In genomic region chr2:35408320-35408719, GRCh38 we compare ENCODE assay signal across 34 cellular contexts.
"Had no signal": no experiment of that assay in that cellular context is flagged by ENCODE, and none has a peak within 500 bp of the region (broad histone marks: within the 10 kb centered on the region; RNA-seq: fewer than 3 reads in every experiment).

No MANE protein-coding gene starts in this region.

- H3K27ac Mint-ChIP-seq: activated B cell treated with CpG ODN at 0.5 μM for 24 hours; activated CD4-positive, alpha-beta memory T cell treated with anti-CD3 and anti-CD28 coated beads for 36 hours; activated CD4-positive, alpha-beta T cell treated with anti-CD3 and anti-CD28 coated beads, Interleukin-2, amount 10 ng/mL, durations not matched to agents 24 days and 14 days; activated CD8-positive, alpha-beta T cell treated with anti-CD3 and anti-CD28 coated beads for 36 hours; activated naive CD4-positive, alpha-beta T cell treated with anti-CD3 and anti-CD28 coated beads for 36 hours; activated naive CD4-positive, alpha-beta T cell treated with anti-CD3 and anti-CD28 coated beads, Interleukin-2, amount 50 U/mL, for 72 hours; activated naive CD8-positive, alpha-beta T cell treated with anti-CD3 and anti-CD28 coated beads for 36 hours; activated T-cell treated with anti-CD3 and anti-CD28 coated beads, Interleukin-2, amount 50 U/mL, for 72 hours; activated T-helper 1 cell treated with anti-CD3 and anti-CD28 coated beads, Interleukin-12 subunit alpha, Interleukin-12 subunit beta, Interleukin-2, Interleukin-4 antibody, amounts not matched to agents 30 ng/mL and 10 ng/mL and 1 ng/mL, durations not matched to agents 14 hours and 24 hours and 36 hours; activated T-helper 17 cell treated with anti-CD3 and anti-CD28 coated beads, Interleukin-2, amount 50 U/mL, for 72 hours; T-cell; T-helper 17 cell; T-helper 2 cell treated with Interferon-gamma antibody and Interleukin-4, amounts not matched to agents 5 μg/mL and 100 μg/mL, for 36 hours had no signal

- H3K4me1 ChIP-seq: adrenal gland, body of pancreas, breast epithelium had no signal

- H3K27me3 ChIP-seq: adrenal gland, body of pancreas, brain microvascular endothelial cell, breast epithelium had no signal

- H3K4me1 Mint-ChIP-seq: activated B cell treated with CpG ODN at 0.5 μM for 24 hours; activated CD4-positive, alpha-beta T cell treated with anti-CD3 and anti-CD28 coated beads, Interleukin-2, amount 10 ng/mL, durations not matched to agents 24 days and 14 days; activated naive CD8-positive, alpha-beta T cell treated with anti-CD3 and anti-CD28 coated beads for 36 hours; activated T-helper 17 cell treated with anti-CD3 and anti-CD28 coated beads, Interleukin-2, amount 50 U/mL, for 72 hours; T-cell; T-helper 17 cell had no signal

- H3K27me3 Mint-ChIP-seq: activated B cell treated with CpG ODN at 0.5 μM for 24 hours; activated CD4-positive, alpha-beta memory T cell treated with anti-CD3 and anti-CD28 coated beads for 36 hours; activated CD4-positive, alpha-beta T cell treated with anti-CD3 and anti-CD28 coated beads, Interleukin-2, amount 10 ng/mL, durations not matched to agents 24 days and 14 days; activated CD8-positive, alpha-beta T cell treated with anti-CD3 and anti-CD28 coated beads for 36 hours; activated T-helper 17 cell treated with anti-CD3 and anti-CD28 coated beads, Interleukin-2, amount 50 U/mL, for 72 hours; T-cell had no signal

- H3K4me3 Mint-ChIP-seq: activated B cell treated with CpG ODN at 0.5 μM for 24 hours; activated CD4-positive, alpha-beta memory T cell treated with anti-CD3 and anti-CD28 coated beads for 36 hours; activated CD4-positive, alpha-beta T cell treated with anti-CD3 and anti-CD28 coated beads, Interleukin-2, amount 10 ng/mL, durations not matched to agents 24 days and 14 days; activated CD8-positive, alpha-beta T cell treated with anti-CD3 and anti-CD28 coated beads for 36 hours; activated naive CD4-positive, alpha-beta T cell treated with anti-CD3 and anti-CD28 coated beads for 36 hours; activated naive CD8-positive, alpha-beta T cell treated with anti-CD3 and anti-CD28 coated beads for 36 hours; activated T-cell treated with anti-CD3 and anti-CD28 coated beads, Interleukin-2, amount 50 U/mL, for 4 hours; activated T-cell treated with anti-CD3 and anti-CD28 coated beads, Interleukin-2, amount 50 U/mL, for 72 hours; activated T-helper 1 cell treated with anti-CD3 and anti-CD28 coated beads, Interleukin-12 subunit alpha, Interleukin-12 subunit beta, Interleukin-2, Interleukin-4 antibody, amounts not matched to agents 30 ng/mL and 10 ng/mL and 1 ng/mL, durations not matched to agents 14 hours and 24 hours and 36 hours; activated T-helper 17 cell treated with anti-CD3 and anti-CD28 coated beads, Interleukin-2, amount 50 U/mL, for 72 hours; T-cell; T-helper 17 cell; T-helper 2 cell treated with Interferon-gamma antibody and Interleukin-4, amounts not matched to agents 5 μg/mL and 100 μg/mL, for 36 hours had no signal

- H3K27ac ChIP-seq: adrenal gland, body of pancreas, brain microvascular endothelial cell, breast epithelium, WERI-Rb-1 had no signal

- ATAC-seq: activated CD8-positive, alpha-beta T cell treated with anti-CD3 and anti-CD28 coated beads for 36 hours; activated naive CD4-positive, alpha-beta T cell treated with anti-CD3 and anti-CD28 coated beads, Interleukin-2, amount 50 U/mL, for 72 hours; activated T-cell treated with anti-CD3 and anti-CD28 coated beads, Interleukin-2, amount 50 U/mL, for 4 hours; activated T-cell treated with anti-CD3 and anti-CD28 coated beads, Interleukin-2, amount 50 U/mL, for 72 hours; activated T-helper 17 cell treated with anti-CD3 and anti-CD28 coated beads, Interleukin-2, amount 50 U/mL, for 72 hours; body of pancreas; T-cell; T-helper 17 cell had no signal

- DNase-seq: activated B cell treated with CpG ODN at 0.5 μM for 24 hours; activated CD4-positive, alpha-beta memory T cell treated with anti-CD3 and anti-CD28 coated beads for 36 hours; activated CD4-positive, alpha-beta T cell treated with anti-CD3 and anti-CD28 coated beads for 4 hours; activated CD4-positive, alpha-beta T cell treated with anti-CD3 and anti-CD28 coated beads, Interleukin-2, amount 10 ng/mL, durations not matched to agents 24 days and 14 days; activated CD4-positive, alpha-beta T cell treated with anti-CD3 and anti-CD28 coated beads, Interleukin-2, amount 50 U/mL, for 1 hour; activated CD4-positive, alpha-beta T cell treated with anti-CD3 and anti-CD28 coated beads, Interleukin-2, amount 50 U/mL, for 4 hours; activated CD4-positive, CD25-positive, alpha-beta regulatory T cell treated with anti-CD3 and anti-CD28 coated beads, Interleukin-2, amount 50 U/mL, for 72 hours; activated CD8-positive, alpha-beta memory T cell treated with anti-CD3 and anti-CD28 coated beads, Interleukin-2, amount 50 U/mL, for 4 hours; activated CD8-positive, alpha-beta T cell treated with anti-CD3 and anti-CD28 coated beads for 36 hours; activated effector memory CD4-positive, alpha-beta T cell treated with anti-CD3 and anti-CD28 coated beads, Interleukin-2, amount 50 U/mL, for 16 hours; activated gamma-delta T cell treated with Interleukin-2 at 50 U/mL for 16 hours; activated naive CD4-positive, alpha-beta T cell; activated naive CD4-positive, alpha-beta T cell treated with anti-CD3 and anti-CD28 coated beads for 36 hours; activated naive CD4-positive, alpha-beta T cell treated with anti-CD3 and anti-CD28 coated beads, Interleukin-2, amount 50 U/mL, for 16 hours; activated naive CD8-positive, alpha-beta T cell treated with anti-CD3 and anti-CD28 coated beads for 36 hours; activated T-cell treated with anti-CD3 and anti-CD28 coated beads for 4 hours; activated T-cell treated with anti-CD3 and anti-CD28 coated beads, Interleukin-2, amount 50 U/mL, for 1 hour; activated T-cell treated with anti-CD3 and anti-CD28 coated beads, Interleukin-2, amount 50 U/mL, for 4 hours; activated T-cell treated with anti-CD3 and anti-CD28 coated beads, Interleukin-2, amount 50 U/mL, for 72 hours; adrenal gland; amniotic stem cell; aorta; body of pancreas; brain microvascular endothelial cell; central memory CD4-positive, alpha-beta T cell; T-cell; T-helper 17 cell; T-helper 9 cell; WERI-Rb-1 had no signal

- H3K4me3 ChIP-seq: adrenal gland, body of pancreas, breast epithelium had no signal

- H3K9me3 Mint-ChIP-seq: activated B cell treated with CpG ODN at 0.5 μM for 24 hours; activated CD4-positive, alpha-beta memory T cell treated with anti-CD3 and anti-CD28 coated beads for 36 hours; activated CD4-positive, alpha-beta T cell treated with anti-CD3 and anti-CD28 coated beads, Interleukin-2, amount 10 ng/mL, durations not matched to agents 24 days and 14 days; activated CD8-positive, alpha-beta T cell treated with anti-CD3 and anti-CD28 coated beads for 36 hours; activated naive CD4-positive, alpha-beta T cell treated with anti-CD3 and anti-CD28 coated beads for 36 hours; activated naive CD4-positive, alpha-beta T cell treated with anti-CD3 and anti-CD28 coated beads, Interleukin-2, amount 50 U/mL, for 72 hours; activated naive CD8-positive, alpha-beta T cell treated with anti-CD3 and anti-CD28 coated beads for 36 hours; activated T-cell treated with anti-CD3 and anti-CD28 coated beads, Interleukin-2, amount 50 U/mL, for 4 hours; activated T-cell treated with anti-CD3 and anti-CD28 coated beads, Interleukin-2, amount 50 U/mL, for 72 hours; activated T-helper 1 cell treated with anti-CD3 and anti-CD28 coated beads, Interleukin-12 subunit alpha, Interleukin-12 subunit beta, Interleukin-2, Interleukin-4 antibody, amounts not matched to agents 30 ng/mL and 10 ng/mL and 1 ng/mL, durations not matched to agents 14 hours and 24 hours and 36 hours; activated T-helper 17 cell treated with anti-CD3 and anti-CD28 coated beads, Interleukin-2, amount 50 U/mL, for 72 hours; T-cell; T-helper 2 cell treated with Interferon-gamma antibody and Interleukin-4, amounts not matched to agents 5 μg/mL and 100 μg/mL, for 36 hours had no signal

- H3K36me3 Mint-ChIP-seq: activated CD4-positive, alpha-beta memory T cell treated with anti-CD3 and anti-CD28 coated beads for 36 hours; activated naive CD4-positive, alpha-beta T cell treated with anti-CD3 and anti-CD28 coated beads, Interleukin-2, amount 50 U/mL, for 72 hours; activated naive CD8-positive, alpha-beta T cell treated with anti-CD3 and anti-CD28 coated beads for 36 hours; T-cell had no signal

- H3K36me3 ChIP-seq: adrenal gland, brain microvascular endothelial cell, breast epithelium, WERI-Rb-1 had no signal

- H3K9me3 ChIP-seq: adrenal gland, body of pancreas, breast epithelium had no signal
